In genomic region chr11:76793834-76794291, GRCh38 we compare ENCODE assay signal across 12 cellular contexts. TPM values are rescaled to one million over a fixed set of nuclear protein-coding genes. Genes with fewer than 3 reads are reported as not detected.
DNase-seq lines count a peak whose midpoint lies in the region; ATAC-seq and TF ChIP-seq lines count a peak whose summit lies in the region.
"Had no signal": no experiment of that assay in that cellular context is flagged by ENCODE, and none has a peak within 500 bp of the region (broad histone marks: within the 10 kb centered on the region; RNA-seq: fewer than 3 reads in every experiment).

No MANE protein-coding gene starts in this region.

- H3K4me1 Mint-ChIP-seq in WTC11 (peaks cover 46% of the 10 kb centered on the region), nephron progenitor cell (peaks cover 59% of the 10 kb centered on the region), type B pancreatic cell (ENCODE audit: unreplicated experiment) (peaks cover 44% of the 10 kb centered on the region)

- H3K27ac Mint-ChIP-seq in WTC11 (peak overlapping the region; percentile 68; the same call in 1 of the 2 replicates), nephron progenitor cell (peak overlapping the region; percentile 94), type B pancreatic cell (no peak overlapping the region)
- H3K27ac Mint-ChIP-seq: activated naive CD8-positive, alpha-beta T cell treated with anti-CD3 and anti-CD28 coated beads for 36 hours; stimulated activated naive CD8-positive, alpha-beta T cell treated with anti-CD3 and anti-CD28 coated beads, Interleukin-15, Interleukin-2, amounts not matched to agents 100 ng/mL and 50 ng/mL, for 24 hours had no signal

- H3K9me3 Mint-ChIP-seq in WTC11: peaks cover 30% of the 10 kb centered on the region
- H3K9me3 Mint-ChIP-seq in nephron progenitor cell: peaks cover 32% of the 10 kb centered on the region
- peaks cover 5% of the 10 kb centered on the region for H3K9me3 Mint-ChIP-seq in type B pancreatic cell
- H3K9me3 Mint-ChIP-seq: activated naive CD8-positive, alpha-beta T cell treated with anti-CD3 and anti-CD28 coated beads for 36 hours; stimulated activated naive CD8-positive, alpha-beta T cell treated with anti-CD3 and anti-CD28 coated beads, Interleukin-15, Interleukin-2, amounts not matched to agents 100 ng/mL and 50 ng/mL, for 24 hours had no signal

- CTCF ChIA-PET in WTC11 (lab: Charles Lee): interaction anchor here (0.7 to 1.7 kb wide), 10 partner anchors 12 to 126 kb away, joined by 3 to 10 read pairs (median 3); no protein-coding TSS in a partner anchor

- DNase-seq in NCI-H2107 treated with DMSO at 0.1 percent for 48 hours (lab: John Stamatoyannopoulos, UW; ENCODE audit: unreplicated experiment): peak; percentile 60
- no peak for DNase-seq in NCI-H2107 (lab: John Stamatoyannopoulos, UW)
- DNase-seq in WTC11 (ENCODE audit: low spot score): no peak
- DNase-seq in nephron progenitor cell: no peak
- no peak for DNase-seq in type B pancreatic cell (ENCODE audit: extremely low spot score, unreplicated experiment)
- DNase-seq in NCI-H187 treated with DMSO at 0.1 percent for 48 hours (lab: John Stamatoyannopoulos, UW): no peak
- no peak for DNase-seq in activated naive CD4-positive, alpha-beta T cell (lab: John Stamatoyannopoulos, UW)
- DNase-seq: activated CD8-positive, alpha-beta memory T cell treated with anti-CD3 and anti-CD28 coated beads, Interleukin-2, amount 50 U/mL, for 48 hours; activated naive CD8-positive, alpha-beta T cell treated with anti-CD3 and anti-CD28 coated beads for 36 hours; right cardiac atrium had no signal

- peaks cover 44% of the 10 kb centered on the region for H3K36me3 Mint-ChIP-seq in WTC11
- peaks cover 43% of the 10 kb centered on the region for H3K36me3 Mint-ChIP-seq in nephron progenitor cell (ENCODE audit: low read depth)
- peaks cover 25% of the 10 kb centered on the region for H3K36me3 Mint-ChIP-seq in type B pancreatic cell
- H3K36me3 Mint-ChIP-seq: activated naive CD8-positive, alpha-beta T cell treated with anti-CD3 and anti-CD28 coated beads for 36 hours had no signal

- H3K27me3 Mint-ChIP-seq in WTC11 (ENCODE audit: low read depth) (no peaks in the 10 kb centered on the region), nephron progenitor cell (ENCODE audit: low read depth, poor library complexity) (no peaks in the 10 kb centered on the region), type B pancreatic cell (no peaks in the 10 kb centered on the region)
- H3K27me3 Mint-ChIP-seq: activated naive CD8-positive, alpha-beta T cell treated with anti-CD3 and anti-CD28 coated beads for 36 hours; stimulated activated naive CD8-positive, alpha-beta T cell treated with anti-CD3 and anti-CD28 coated beads, Interleukin-15, Interleukin-2, amounts not matched to agents 100 ng/mL and 50 ng/mL, for 24 hours had no signal

- TF ChIP-seq CTCF in WTC11 (IDR thresholded peaks at IDR 0.05): no peak
- TF ChIP-seq CTCF in nephron progenitor cell (IDR thresholded peaks at IDR 0.05): no peak
- no peak for TF ChIP-seq CTCF in type B pancreatic cell (conservative IDR thresholded peaks at IDR 0.05)

- peak; percentile 46 for ATAC-seq in WTC11
- ATAC-seq in GM21576 (IDR thresholded peaks at IDR 0.05; ENCODE audit: unreplicated experiment): no peak
- ATAC-seq: right cardiac atrium had no signal

- POLR2A ChIA-PET in WTC11 (lab: Charles Lee): no interaction called here

- H3K4me3 Mint-ChIP-seq in WTC11 (no peak overlapping the region), nephron progenitor cell (peak overlapping the region; percentile 67), type B pancreatic cell (peak overlapping the region; percentile 39)
- H3K4me3 Mint-ChIP-seq: activated naive CD8-positive, alpha-beta T cell treated with anti-CD3 and anti-CD28 coated beads for 36 hours; stimulated activated naive CD8-positive, alpha-beta T cell treated with anti-CD3 and anti-CD28 coated beads, Interleukin-15, Interleukin-2, amounts not matched to agents 100 ng/mL and 50 ng/mL, for 24 hours had no signal

TF ChIP-seq in WTC11, 78 proteins besides CTCF, POLR2A, EP300 and RAD21:
- TF ChIP-seq ETV6 (CRISPR knock-in tag; IDR thresholded peaks at IDR 0.05): no peak
- TF ChIP-seq ATF1 (CRISPR knock-in tag; IDR thresholded peaks at IDR 0.05): 0 out of 2 replicates have a peak, but pooled peaks have one; percentile 55
- TF ChIP-seq SOX15 (CRISPR knock-in tag; IDR thresholded peaks at IDR 0.05): no peak
- no peak for TF ChIP-seq ZNF263 (CRISPR knock-in tag; IDR thresholded peaks at IDR 0.05; ENCODE audit: low read depth)
- no peak for TF ChIP-seq KAT7 (CRISPR knock-in tag; IDR thresholded peaks at IDR 0.05; ENCODE audit: borderline replicate concordance)
- TF ChIP-seq ZNF423 (CRISPR knock-in tag; IDR thresholded peaks at IDR 0.05): no peak
TF ChIP-seq in WTC11: peak in this region for 1.

RNA-seq across cellular contexts. Expression of gene TSKU, which starts 10.7 kb away (rescaled TPM):
- total RNA-seq in WTC11 (2021): 24.0 to 30.3 TPM (median 24.4 TPM) in 3 replicates
- 32.8 and 36.7 TPM in 2 replicates for total RNA-seq in type B pancreatic cell (ENCODE audit: low replicate concordance)
